1 cellular context compared by ENCODE assay signal in genomic region chr3:126132751-126133511, GRCh38.
TF ChIP-seq lines count a peak whose summit lies in the region.

No MANE protein-coding gene starts in this region.

TF ChIP-seq in SK-N-SH treated with all-trans-retinoic acid at 6 μM for 48 hours, 23 proteins besides CTCF, POLR2A, EP300 and RAD21 (continued from another document):
- TF ChIP-seq, protein P1, sequence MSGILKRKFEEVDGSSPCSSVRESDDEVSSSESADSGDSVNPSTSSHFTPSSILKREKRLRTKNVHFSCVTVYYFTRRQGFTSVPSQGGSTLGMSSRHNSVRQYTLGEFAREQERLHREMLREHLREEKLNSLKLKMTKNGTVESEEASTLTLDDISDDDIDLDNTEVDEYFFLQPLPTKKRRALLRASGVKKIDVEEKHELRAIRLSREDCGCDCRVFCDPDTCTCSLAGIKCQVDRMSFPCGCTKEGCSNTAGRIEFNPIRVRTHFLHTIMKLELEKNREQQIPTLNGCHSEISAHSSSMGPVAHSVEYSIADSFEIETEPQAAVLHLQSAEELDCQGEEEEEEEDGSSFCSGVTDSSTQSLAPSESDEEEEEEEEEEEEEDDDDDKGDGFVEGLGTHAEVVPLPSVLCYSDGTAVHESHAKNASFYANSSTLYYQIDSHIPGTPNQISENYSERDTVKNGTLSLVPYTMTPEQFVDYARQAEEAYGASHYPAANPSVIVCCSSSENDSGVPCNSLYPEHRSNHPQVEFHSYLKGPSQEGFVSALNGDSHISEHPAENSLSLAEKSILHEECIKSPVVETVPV (CRISPR knock-in tag; IDR thresholded peaks at IDR 0.05) = no peak
- TF ChIP-seq ZNF565 (CRISPR knock-in tag; conservative IDR thresholded peaks at IDR 0.05; ENCODE audit: low read depth) (no peak), ZNF70 (CRISPR knock-in tag; IDR thresholded peaks at IDR 0.05) (no peak), CSDC2 (CRISPR knock-in tag; IDR thresholded peaks at IDR 0.05) (no peak), TCF4 (CRISPR knock-in tag; IDR thresholded peaks at IDR 0.05; ENCODE audit: borderline replicate concordance) (no peak), ZC3H10 (CRISPR knock-in tag; IDR thresholded peaks at IDR 0.05) (no peak), ZFP30 (CRISPR knock-in tag; IDR thresholded peaks at IDR 0.05) (no peak), ZNF8 (CRISPR knock-in tag; IDR thresholded peaks at IDR 0.05) (no peak)
